Comparison of ENCODE assay signal across 8 cellular contexts in genomic region chr10:87816163-87816841, GRCh38. TPM values are rescaled to one million over a fixed set of nuclear protein-coding genes. Genes with fewer than 3 reads are reported as not detected.
DNase-seq lines count a peak whose midpoint lies in the region; ATAC-seq and TF ChIP-seq lines count a peak whose summit lies in the region.
"Had no signal": no experiment of that assay in that cellular context is flagged by ENCODE, and none has a peak within 500 bp of the region (broad histone marks: within the 10 kb centered on the region; RNA-seq: fewer than 3 reads in every experiment).

No MANE protein-coding gene starts in this region.

- peaks cover 65% of the 10 kb centered on the region for H3K79me2 ChIP-seq in DOHH2 (ENCODE audit: control insufficient read depth, low read length)

- no peak for ATAC-seq in natural killer cell treated with Interleukin-12 subunit alpha and Interleukin-12 subunit beta and Interleukin-15 and Interleukin-18, amount 100 ng/mL, for 72 hours
- ATAC-seq in aorta (ENCODE audit: low FRiP score), result no peak

- H3F3A ChIP-seq in DOHH2 (ENCODE audit: control insufficient read depth, insufficient read depth), result no peaks in the 10 kb centered on the region

- 77 to 80% methylated on average over 6 of the region's 6 CpGs for WGBS in aorta, 2 donors

- H3K9me3 ChIP-seq in DOHH2 (ENCODE audit: control insufficient read depth, insufficient read depth, low read length) (no peaks in the 10 kb centered on the region), aorta (ENCODE audit: control insufficient read depth, low read length) (no peaks in the 10 kb centered on the region)

- peaks cover 0 to 6% (median under 1%) of the 10 kb centered on the region in 5 experiments for H3K9me3 Mint-ChIP-seq in brain
- H3K9me3 Mint-ChIP-seq in natural killer cell treated with Interleukin-12 subunit alpha and Interleukin-12 subunit beta and Interleukin-15 and Interleukin-18, amount 100 ng/mL, for 72 hours, result no peaks in the 10 kb centered on the region

- H3K27me3 Mint-ChIP-seq in brain, result peaks cover 14% of the 10 kb centered on the region
- no peaks in the 10 kb centered on the region for H3K27me3 Mint-ChIP-seq in natural killer cell treated with Interleukin-12 subunit alpha and Interleukin-12 subunit beta and Interleukin-15 and Interleukin-18, amount 100 ng/mL, for 72 hours

- H3K27me3 ChIP-seq in DOHH2 (ENCODE audit: control insufficient read depth, low read length) (no peaks in the 10 kb centered on the region), aorta (ENCODE audit: control insufficient read depth in 1 of 2, insufficient read depth in 2 of 2, low read length in 1 of 2) (no peaks in the 10 kb centered on the region)

- H3K4me1 ChIP-seq in DOHH2 (ENCODE audit: control insufficient read depth, low read length) (peaks cover 28% of the 10 kb centered on the region), aorta (ENCODE audit: control insufficient read depth in 1 of 2, insufficient read depth in 2 of 2, low read length in 2 of 2) (peaks cover 0 to 3% of the 10 kb centered on the region in 2 donors)

- peak overlapping the region; percentile 94 for H3K4me2 ChIP-seq in DOHH2 (ENCODE audit: low read length)

- intact Hi-C loops in aorta (cut with DNase I), result no loop called here

- peak; percentile 20 for DNase-seq in KG1 (lab: John Stamatoyannopoulos, UW)
- no peak for DNase-seq in natural killer cell treated with Interleukin-12 subunit alpha and Interleukin-12 subunit beta and Interleukin-15 and Interleukin-18, amount 100 ng/mL, for 72 hours (ENCODE audit: low spot score)
- DNase-seq in NCI-H187 (lab: John Stamatoyannopoulos, UW), result no peak
- DNase-seq in HPDE6-E6E7 (ENCODE audit: extremely low spot score), result no peak
- DNase-seq in aorta, result no peak
- DNase-seq: NCI-H226 had no signal

- H3K36me3 ChIP-seq in DOHH2 (ENCODE audit: control insufficient read depth, low read length) (peaks cover 51% of the 10 kb centered on the region), aorta (ENCODE audit: control insufficient read depth in 1 of 2, insufficient read depth in 2 of 2, low read length in 1 of 2) (no peaks in the 10 kb centered on the region)

- H4K20me1 ChIP-seq in DOHH2 (ENCODE audit: control insufficient read depth, insufficient read depth, low read depth, low read length), result no peaks in the 10 kb centered on the region

- peaks cover 31% of the 10 kb centered on the region for H3K36me3 Mint-ChIP-seq in brain
- peaks cover 9% of the 10 kb centered on the region for H3K36me3 Mint-ChIP-seq in natural killer cell treated with Interleukin-12 subunit alpha and Interleukin-12 subunit beta and Interleukin-15 and Interleukin-18, amount 100 ng/mL, for 72 hours

- peak overlapping the region in 1 of 5 experiments; percentile 99 for H3K27ac Mint-ChIP-seq in brain
- peak overlapping the region; percentile 93 to 99 for H3K27ac Mint-ChIP-seq in natural killer cell treated with Interleukin-12 subunit alpha and Interleukin-12 subunit beta and Interleukin-15 and Interleukin-18, amount 100 ng/mL, for 72 hours

- peak overlapping the region; percentile 94 to 97 (median 95) for H3K4me3 Mint-ChIP-seq in brain
- H3K4me3 Mint-ChIP-seq in natural killer cell treated with Interleukin-12 subunit alpha and Interleukin-12 subunit beta and Interleukin-15 and Interleukin-18, amount 100 ng/mL, for 72 hours, result peak overlapping the region; percentile 96

- H3K4me3 ChIP-seq in DOHH2 (ENCODE audit: low read length) (peak overlapping the region; percentile 84), aorta (ENCODE audit: low read length in 2 of 2) (no peak overlapping the region)

- no peak for TF ChIP-seq CTCF in DOHH2 (IDR thresholded peaks at IDR 0.05; ENCODE audit: low read depth, low read length, poor library complexity, severe bottlenecking)
- TF ChIP-seq CTCF in brain (conservative IDR thresholded peaks at IDR 0.05), result peak in 1 of 2 experiments; percentile 25

- H3K4me1 Mint-ChIP-seq in brain, result peaks cover 47% of the 10 kb centered on the region
- H3K4me1 Mint-ChIP-seq in natural killer cell treated with Interleukin-12 subunit alpha and Interleukin-12 subunit beta and Interleukin-15 and Interleukin-18, amount 100 ng/mL, for 72 hours (ENCODE audit: low read depth in 2 of 2), result peaks cover 31 to 46% of the 10 kb centered on the region in 2 donors

- no peaks in the 10 kb centered on the region for H3K9me2 ChIP-seq in DOHH2 (replicated peaks; ENCODE audit: control insufficient read depth, low read length)

- H3K27ac ChIP-seq in DOHH2 (ENCODE audit: low read depth, low read length) (no peak overlapping the region), aorta (ENCODE audit: low read depth in 1 of 2, low read length in 2 of 2) (no peak overlapping the region)

RNA-seq across cellular contexts. Expression of gene ATAD1, which starts 1.7 kb away (rescaled TPM):
- polyA plus RNA-seq in brain (ENCODE audit: insufficient read depth, low read depth, low replicate concordance) (24.2 TPM), aorta (10 to 100 TPM; 18.8 to 24.7 TPM)
- total RNA-seq in natural killer cell treated with Interleukin-12 subunit alpha and Interleukin-12 subunit beta and Interleukin-15 and Interleukin-18, amount 100 ng/mL, for 72 hours, result 10 to 100 TPM; 48.3 to 65.2 TPM
- 10 to 100 TPM; 39.5 to 43.4 TPM for total RNA-seq in aorta

RNA-seq across cellular contexts. Expression of gene KLLN, which starts 47.0 kb away (rescaled TPM):
- polyA plus RNA-seq in brain (ENCODE audit: insufficient read depth, low read depth, low replicate concordance) (0.24 TPM), aorta (under 1 TPM; 0.25 to 0.36 TPM)
- under 1 TPM; 0.17 to 0.52 TPM for total RNA-seq in natural killer cell treated with Interleukin-12 subunit alpha and Interleukin-12 subunit beta and Interleukin-15 and Interleukin-18, amount 100 ng/mL, for 72 hours
- total RNA-seq in aorta, result under 1 TPM; 0.29 to 0.66 TPM

RNA-seq across cellular contexts. Expression of gene PTEN, which starts 47.1 kb away (rescaled TPM):
- 29.6 TPM for polyA plus RNA-seq in brain (ENCODE audit: insufficient read depth, low read depth, low replicate concordance)
- 10 to 100 TPM; 49.8 to 75.3 TPM for total RNA-seq in natural killer cell treated with Interleukin-12 subunit alpha and Interleukin-12 subunit beta and Interleukin-15 and Interleukin-18, amount 100 ng/mL, for 72 hours
- 100 to 1,000 TPM; 119 to 165 TPM for total RNA-seq in aorta
- polyA plus RNA-seq in aorta, result 10 to 100 TPM; 26.8 to 35.4 TPM
